Comparison of ENCODE assay signal across 33 cellular contexts in the genomic region with DNA sequence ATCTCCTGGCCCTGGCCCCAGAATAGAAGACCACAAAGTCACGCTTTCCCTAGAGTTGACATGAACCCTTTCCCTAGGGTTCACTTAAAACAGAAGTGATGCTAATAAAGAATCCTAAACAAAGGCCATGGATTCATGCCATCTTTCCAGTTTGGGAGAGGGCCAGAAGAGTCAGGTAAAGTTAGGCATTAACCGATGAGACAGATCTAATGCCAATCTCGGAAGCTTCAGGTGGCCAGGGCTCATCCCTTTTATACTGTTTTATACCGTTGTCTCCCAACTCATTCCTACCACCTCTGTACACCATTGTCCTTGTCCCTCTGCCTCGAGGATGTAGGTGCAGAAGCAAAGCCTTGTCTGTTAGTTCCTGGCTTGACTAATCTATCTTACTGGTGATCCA.
"Had no signal": no experiment of that assay in that cellular context is flagged by ENCODE, and none has a peak within 500 bp of the region (broad histone marks: within the 10 kb centered on the region; RNA-seq: fewer than 3 reads in every experiment).

No MANE protein-coding gene starts in this region.

- ATAC-seq: left lung; lower lobe of right lung; natural killer cell; stimulated activated naive B cell treated with anti-CD40 and anti-IgM and Interleukin-4, amounts not matched to agents 10 μg/mL and 1 μg/mL and 100 μg/mL, for 72 hours had no signal

- DNase-seq: activated CD4-positive, alpha-beta T cell treated with anti-CD3 and anti-CD28 coated beads for 4 hours; activated CD4-positive, alpha-beta T cell treated with anti-CD3 and anti-CD28 coated beads, Interleukin-2, amount 50 U/mL, for 48 hours; activated CD8-positive, alpha-beta memory T cell treated with anti-CD3 and anti-CD28 coated beads, Interleukin-2, amount 50 U/mL, for 4 hours; activated gamma-delta T cell treated with Interleukin-2 at 50 U/mL for 16 hours; activated naive CD4-positive, alpha-beta T cell treated with anti-CD3 and anti-CD28 coated beads, Interleukin-2, amount 50 U/mL, for 16 hours; activated T-cell treated with anti-CD3 and anti-CD28 coated beads, Interleukin-2, amount 50 U/mL, for 24 hours; amniotic stem cell; brain microvascular endothelial cell; dorsolateral prefrontal cortex; effector memory CD4-positive, alpha-beta T cell; erythroblast; head of caudate nucleus; hippocampal formation; immature natural killer cell; left lung; lower lobe of right lung; mesenchymal stem cell; natural killer cell; occipital lobe; stimulated activated CD4-positive, alpha-beta T cell treated with anti-CD3 and anti-CD28 coated beads, Interleukin-15, amount 100 ng/mL, for 24 hours; stimulated activated CD4-positive, alpha-beta T cell treated with anti-CD3 and anti-CD28 coated beads, Interleukin-2, amount 100 ng/mL, for 24 hours; stimulated activated naive B cell treated with anti-CD40 and anti-IgM and Interleukin-4, amounts not matched to agents 10 μg/mL and 1 μg/mL and 100 μg/mL, for 72 hours; stomach; T-helper 9 cell; thyroid gland; upper lobe of left lung had no signal

- H3K4me1 Mint-ChIP-seq: immature natural killer cell; natural killer cell; neural progenitor cell; stimulated activated naive B cell treated with anti-CD40 and anti-IgM and Interleukin-4, amounts not matched to agents 10 μg/mL and 1 μg/mL and 100 μg/mL, for 72 hours had no signal

- H3K4me3 ChIP-seq: coronary artery, dorsolateral prefrontal cortex, left lung, lower lobe of right lung, neural progenitor cell, right atrium auricular region, stomach, thyroid gland, upper lobe of left lung, vagina had no signal

- FAIRE-seq: astrocyte, TTC549 had no signal

- H3K27ac Mint-ChIP-seq: activated T-cell treated with anti-CD3 and anti-CD28 coated beads, Interleukin-2, amount 50 U/mL, for 24 hours; immature natural killer cell; natural killer cell; neural progenitor cell; stimulated activated naive B cell treated with anti-CD40 and anti-IgM and Interleukin-4, amounts not matched to agents 10 μg/mL and 1 μg/mL and 100 μg/mL, for 72 hours had no signal

- H3K9me3 Mint-ChIP-seq: activated T-cell treated with anti-CD3 and anti-CD28 coated beads, Interleukin-2, amount 50 U/mL, for 24 hours; immature natural killer cell; natural killer cell; neural progenitor cell; stimulated activated naive B cell treated with anti-CD40 and anti-IgM and Interleukin-4, amounts not matched to agents 10 μg/mL and 1 μg/mL and 100 μg/mL, for 72 hours had no signal

- H3K4me1 ChIP-seq: left lung, lower lobe of right lung, neural progenitor cell, right atrium auricular region, stomach, thyroid gland, upper lobe of left lung, vagina had no signal

- H3K9me3 ChIP-seq: left lung, lower lobe of right lung, right atrium auricular region, stomach, thyroid gland, upper lobe of left lung, vagina had no signal

- H3K27me3 ChIP-seq: brain microvascular endothelial cell, dorsolateral prefrontal cortex, neural progenitor cell, right atrium auricular region, thyroid gland, upper lobe of left lung, vagina had no signal

- H3K36me3 Mint-ChIP-seq: immature natural killer cell; natural killer cell; neural progenitor cell; stimulated activated naive B cell treated with anti-CD40 and anti-IgM and Interleukin-4, amounts not matched to agents 10 μg/mL and 1 μg/mL and 100 μg/mL, for 72 hours had no signal

- H3K36me3 ChIP-seq: brain microvascular endothelial cell, left lung, lower lobe of right lung, neural progenitor cell, right atrium auricular region, stomach, thyroid gland, upper lobe of left lung, vagina had no signal

- H3K27ac ChIP-seq: brain microvascular endothelial cell, coronary artery, dorsolateral prefrontal cortex, left lung, lower lobe of right lung, neural progenitor cell, right atrium auricular region, stomach, thyroid gland, upper lobe of left lung, vagina, VCaP had no signal

- H3K4me3 Mint-ChIP-seq: activated T-cell treated with anti-CD3 and anti-CD28 coated beads, Interleukin-2, amount 50 U/mL, for 24 hours; immature natural killer cell; natural killer cell; neural progenitor cell; stimulated activated naive B cell treated with anti-CD40 and anti-IgM and Interleukin-4, amounts not matched to agents 10 μg/mL and 1 μg/mL and 100 μg/mL, for 72 hours had no signal
